1 cellular context compared by ENCODE assay signal in genomic region chr1:19036701-19037605, GRCh38.
TF ChIP-seq lines count a peak whose summit lies in the region.

No MANE protein-coding gene starts in this region.

TF ChIP-seq in H1, 55 proteins besides CTCF, POLR2A, EP300 and RAD21 (continued from another document):
- no peak for TF ChIP-seq EGR1 (IDR thresholded peaks at IDR 0.05; ENCODE audit: borderline replicate concordance, low read depth, low read length)
- TF ChIP-seq NANOG (IDR thresholded peaks at IDR 0.05; ENCODE audit: insufficient read depth, low read depth, low read length, poor library complexity, severe bottlenecking), result no peak
- TF ChIP-seq JUN (IDR thresholded peaks at IDR 0.05; ENCODE audit: low read depth, low read length), result no peak
- TF ChIP-seq SP1 (IDR thresholded peaks at IDR 0.05; ENCODE audit: low read depth, low read length), result no peak
- TF ChIP-seq RFX5 (IDR thresholded peaks at IDR 0.05; ENCODE audit: borderline replicate concordance, low read depth, low read length), result no peak
- TF ChIP-seq RNF2 (IDR thresholded peaks at IDR 0.05; ENCODE audit: borderline replicate concordance, low read depth, low read length, missing control alignments, poor library complexity, severe bottlenecking), result no peak
- TF ChIP-seq SUZ12 (IDR thresholded peaks at IDR 0.05; ENCODE audit: low read length), result no peak
- no peak for TF ChIP-seq CREB1 (IDR thresholded peaks at IDR 0.05)
- no peak for TF ChIP-seq POLR2AphosphoS5 (IDR thresholded peaks at IDR 0.05; ENCODE audit: low read depth, low read length)
- TF ChIP-seq CHD2 (IDR thresholded peaks at IDR 0.05; ENCODE audit: low read length), result no peak
- TF ChIP-seq SRF (IDR thresholded peaks at IDR 0.05; ENCODE audit: low read depth, low read length), result no peak
- no peak for TF ChIP-seq MAX (IDR thresholded peaks at IDR 0.05)
- no peak for TF ChIP-seq TAF7 (optimal IDR thresholded peaks at IDR 0.05; ENCODE audit: borderline replicate concordance, low read depth, low read length)
- TF ChIP-seq CHD7 (IDR thresholded peaks at IDR 0.05; ENCODE audit: insufficient replicate concordance, low read length), result no peak
- TF ChIP-seq FOSL1 (IDR thresholded peaks at IDR 0.05; ENCODE audit: insufficient read depth, low read depth, low read length), result no peak
